In the genomic region with DNA sequence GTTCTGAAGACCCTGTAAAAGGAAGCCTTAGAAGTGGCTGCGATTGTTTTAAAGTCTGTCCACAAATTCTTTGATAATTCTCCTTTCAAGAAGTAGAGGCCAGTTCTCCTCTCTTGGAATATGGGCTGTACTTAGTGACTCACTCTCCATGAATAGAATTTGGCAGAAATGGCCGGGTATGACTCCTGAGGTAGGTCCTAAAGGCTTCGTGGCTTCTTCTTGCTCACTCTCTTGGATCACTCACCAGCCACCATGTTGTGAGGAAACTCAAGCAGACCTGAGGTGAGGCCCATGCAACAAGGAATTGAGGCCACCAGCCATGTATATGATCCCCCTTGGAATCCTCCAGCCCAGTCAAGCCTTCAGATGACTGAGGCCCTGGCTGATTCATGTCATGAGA, we compare ENCODE assay signal across 28 cellular contexts.
DNase-seq lines count a peak whose midpoint lies in the region; ATAC-seq and TF ChIP-seq lines count a peak whose summit lies in the region.
"Had no signal": no experiment of that assay in that cellular context is flagged by ENCODE, and none has a peak within 500 bp of the region (broad histone marks: within the 10 kb centered on the region; RNA-seq: fewer than 3 reads in every experiment).

No MANE protein-coding gene starts in this region.

- H3K4me1 Mint-ChIP-seq in MCF 10A (ENCODE audit: insufficient read depth, unreplicated experiment) = peaks cover 10% of the 10 kb centered on the region
- H3K4me1 Mint-ChIP-seq: CD14-positive monocyte had no signal

- CTCF ChIA-PET in MCF 10A (lab: Yijun Ruan, JAX) = interaction anchor here (1.1 kb wide), 1 partner anchor 13 kb away, joined by 4 read pairs; no protein-coding TSS in a partner anchor

- POLR2A ChIA-PET in MCF 10A (lab: Yijun Ruan, JAX) = interaction anchor here (0.7 kb wide), 1 partner anchor 192 kb away, joined by 3 read pairs; no protein-coding TSS in a partner anchor

- no peak overlapping the region for H3K4me2 ChIP-seq in fibroblast of lung (ENCODE audit: extremely low read depth, insufficient read depth, low read length)

- no peaks in the 10 kb centered on the region for H4K20me1 ChIP-seq in fibroblast of lung (ENCODE audit: control insufficient read depth, extremely low read depth, insufficient read depth, low read length)

- no peak overlapping the region for H3K27ac Mint-ChIP-seq in MCF 10A (ENCODE audit: low read depth, unreplicated experiment)
- H3K27ac Mint-ChIP-seq: CD14-positive monocyte; CD8-positive, alpha-beta memory T cell had no signal

- H2AFZ ChIP-seq in fibroblast of lung (ENCODE audit: low read length) = no peak overlapping the region

- H3K36me3 Mint-ChIP-seq in MCF 10A (ENCODE audit: insufficient read depth, unreplicated experiment) = no peaks in the 10 kb centered on the region
- H3K36me3 Mint-ChIP-seq: CD14-positive monocyte had no signal

- ATAC-seq in HG03565 (IDR thresholded peaks at IDR 0.05; ENCODE audit: unreplicated experiment) = no peak
- ATAC-seq: Panc1 had no signal

- TF ChIP-seq POLR2A in breast epithelium (IDR thresholded peaks at IDR 0.05) = no peak

- DNase-seq in MCF 10A (ENCODE audit: unreplicated experiment) (peak; percentile 18), breast epithelium (ENCODE audit: low spot score in 2 of 2) (no peak), astrocyte of the spinal cord (ENCODE audit: low read depth, low spot score) (peak; percentile 9), fibroblast of lung (ENCODE audit: low read depth in 2 of 2) (peak; percentile 2 to 14), stromal cell of bone marrow (ENCODE audit: low read depth) (peak; percentile 50), NCI-H2029 (lab: John Stamatoyannopoulos, UW) (no peak), HuH-7 (ENCODE audit: low spot score) (no peak)
- DNase-seq: BE2C; CD8-positive, alpha-beta memory T cell; DMS 273 treated with DMSO at 0.1 percent for 48 hours; DMS79; GF-D8; GOT3; HCEC 1CT; IMR-90; KG1; NCI-H1092 treated with DMSO at 0.1 percent for 48 hours; NCI-H1436 treated with DMSO at 0.1 percent for 48 hours; NCI-H187 treated with DMSO at 0.1 percent for 48 hours; NCI-H2107; NCI-H446; NCI-H524 treated with DMSO at 0.1 percent for 48 hours; NCI-H774; SHP77 treated with DMSO at 0.1 percent for 48 hours had no signal

- H3K4me1 ChIP-seq in breast epithelium = peaks cover 0 to 4% of the 10 kb centered on the region in 2 donors
- no peaks in the 10 kb centered on the region for H3K4me1 ChIP-seq in fibroblast of lung (ENCODE audit: control insufficient read depth, extremely low read depth, insufficient read depth, low read length)
- H3K4me1 ChIP-seq: BE2C had no signal

- no peaks in the 10 kb centered on the region for H3K36me3 ChIP-seq in breast epithelium
- no peaks in the 10 kb centered on the region for H3K36me3 ChIP-seq in fibroblast of lung (ENCODE audit: control insufficient read depth, insufficient read depth, low read length)
- H3K36me3 ChIP-seq: BE2C had no signal

- no peaks in the 10 kb centered on the region for H3K27me3 ChIP-seq in breast epithelium
- no peaks in the 10 kb centered on the region for H3K27me3 ChIP-seq in fibroblast of lung (ENCODE audit: control insufficient read depth, insufficient read depth, low read length)
- H3K27me3 ChIP-seq: BE2C had no signal

- H3K27me3 Mint-ChIP-seq in MCF 10A (ENCODE audit: insufficient read depth, unreplicated experiment) = no peaks in the 10 kb centered on the region
- H3K27me3 Mint-ChIP-seq: CD8-positive, alpha-beta memory T cell had no signal

- H3K27ac ChIP-seq in breast epithelium = no peak overlapping the region
- no peak overlapping the region for H3K27ac ChIP-seq in fibroblast of lung (ENCODE audit: insufficient read depth, low read length)
- H3K27ac ChIP-seq: 22Rv1 had no signal

- no peak overlapping the region for H3K9ac ChIP-seq in fibroblast of lung (ENCODE audit: insufficient read depth, low read length)

- H3K4me3 Mint-ChIP-seq in MCF 10A (ENCODE audit: unreplicated experiment) = no peak overlapping the region
- H3K4me3 Mint-ChIP-seq: CD14-positive monocyte; CD8-positive, alpha-beta memory T cell had no signal

- TF ChIP-seq CTCF in MCF 10A (IDR thresholded peaks at IDR 0.05; ENCODE audit: unreplicated experiment) (no peak), breast epithelium (IDR thresholded peaks at IDR 0.05) (no peak), astrocyte of the spinal cord (IDR thresholded peaks at IDR 0.05; ENCODE audit: low read depth, low read length) (no peak), fibroblast of lung (conservative IDR thresholded peaks at IDR 0.05 in 1 of 2, IDR thresholded peaks at IDR 0.05 in 1 of 2; ENCODE audit: low read depth in 1 of 2, low read length in 2 of 2) (no peak)

- H3K9me3 ChIP-seq in breast epithelium = no peaks in the 10 kb centered on the region
- no peaks in the 10 kb centered on the region for H3K9me3 ChIP-seq in fibroblast of lung (ENCODE audit: control insufficient read depth, insufficient read depth, low read depth, low read length)
- H3K9me3 ChIP-seq: BE2C had no signal

- no peaks in the 10 kb centered on the region for H3K9me3 Mint-ChIP-seq in MCF 10A (ENCODE audit: unreplicated experiment)

- no peaks in the 10 kb centered on the region for H3K79me2 ChIP-seq in fibroblast of lung (ENCODE audit: control insufficient read depth, insufficient read depth, low read length)

- no TSS peak for BruUV-seq in MCF 10A (replicated peaks; lab: Mats Ljungman, UMichigan)

- in situ Hi-C loops in astrocyte of the spinal cord (cut with HindIII; ENCODE audit: low sequenced_read_pairs) = no loop called here

- no peak overlapping the region for H3K4me3 ChIP-seq in breast epithelium
- no peak overlapping the region for H3K4me3 ChIP-seq in astrocyte of the spinal cord (ENCODE audit: low read depth, low read length)
- no peak overlapping the region for H3K4me3 ChIP-seq in fibroblast of lung (replicated peaks in 1 of 4; ENCODE audit: control extremely low read depth in 1 of 4, insufficient read depth in 1 of 4, low read depth in 3 of 4, low read length in 4 of 4)

- intact Hi-C loops in MCF 10A (cut with micrococcal nuclease) = no loop called here
- intact Hi-C loops in breast epithelium (cut with DNase I; ENCODE audit: low total_unique reads) = no loop called here

Comparison
In these comparisons a context has a peak if more than half of its experiments do, and no peak if none do; other contexts are left out.
1. DNase-seq: peak in MCF 10A (single experiment), astrocyte of the spinal cord (single experiment), fibroblast of lung (2 of 2) and stromal cell of bone marrow (single experiment); none in breast epithelium (0 of 2), NCI-H2029 (single experiment) and HuH-7 (single experiment).